In genomic region chr13:80928241-80928640, GRCh38 we compare ENCODE assay signal across 37 cellular contexts.
"Had no signal": no experiment of that assay in that cellular context is flagged by ENCODE, and none has a peak within 500 bp of the region (broad histone marks: within the 10 kb centered on the region; RNA-seq: fewer than 3 reads in every experiment).

No MANE protein-coding gene starts in this region.

- H3K27me3 Mint-ChIP-seq: activated B cell treated with CpG ODN at 0.5 μM for 24 hours; activated CD4-positive, alpha-beta memory T cell treated with anti-CD3 and anti-CD28 coated beads, Interleukin-2, amount 10 ng/mL, durations not matched to agents 7 days and 5 days; activated CD4-positive, alpha-beta T cell treated with anti-CD3 and anti-CD28 coated beads, Interleukin-2, amount 10 ng/mL, durations not matched to agents 7 days and 5 days; activated CD8-positive, alpha-beta memory T cell treated with anti-CD3 and anti-CD28 coated beads, Interleukin-2, amount 10 ng/mL, durations not matched to agents 7 days and 5 days; activated naive CD4-positive, alpha-beta T cell treated with anti-CD3 and anti-CD28 coated beads, Interleukin-2, amount 10 ng/mL, durations not matched to agents 7 days and 5 days; activated naive CD4-positive, alpha-beta T cell treated with anti-CD3 and anti-CD28 coated beads, Interleukin-2, amount 50 U/mL, for 24 hours; activated naive CD8-positive, alpha-beta T cell; activated naive CD8-positive, alpha-beta T cell treated with anti-CD3 and anti-CD28 coated beads, Interleukin-2, amount 10 ng/mL, durations not matched to agents 7 days and 5 days; activated naive CD8-positive, alpha-beta T cell treated with anti-CD3 and anti-CD28 coated beads, Interleukin-2, amount 50 U/mL, for 24 hours; activated T-helper 17 cell treated with anti-CD3 and anti-CD28 coated beads, Interleukin-2, amount 50 U/mL, for 72 hours; brain; central memory CD8-positive, alpha-beta T cell had no signal

- H3K27ac ChIP-seq: ascending aorta, cardiac muscle cell, VCaP had no signal

- DNase-seq: activated B cell treated with CpG ODN at 0.5 μM for 24 hours; activated CD4-positive, alpha-beta memory T cell treated with anti-CD3 and anti-CD28 coated beads, Interleukin-2, amount 10 ng/mL, durations not matched to agents 7 days and 5 days; activated CD4-positive, alpha-beta T cell treated with anti-CD3 and anti-CD28 coated beads for 48 hours; activated CD4-positive, alpha-beta T cell treated with anti-CD3 and anti-CD28 coated beads, Interleukin-2, amount 10 ng/mL, durations not matched to agents 7 days and 5 days; activated CD4-positive, alpha-beta T cell treated with anti-CD3 and anti-CD28 coated beads, Interleukin-2, amount 50 U/mL, for 48 hours; activated CD4-positive, CD25-positive, alpha-beta regulatory T cell treated with anti-CD3 and anti-CD28 coated beads, Interleukin-2, amount 50 U/mL, for 72 hours; activated CD8-positive, alpha-beta memory T cell treated with anti-CD3 and anti-CD28 coated beads for 24 hours; activated CD8-positive, alpha-beta memory T cell treated with anti-CD3 and anti-CD28 coated beads, Interleukin-2, amount 10 ng/mL, durations not matched to agents 7 days and 5 days; activated CD8-positive, alpha-beta memory T cell treated with anti-CD3 and anti-CD28 coated beads, Interleukin-2, amount 50 U/mL, for 48 hours; activated CD8-positive, alpha-beta T cell treated with anti-CD3 and anti-CD28 coated beads, Interleukin-2, amount 10 ng/mL, durations not matched to agents 7 days and 5 days; activated effector memory CD4-positive, alpha-beta T cell treated with anti-CD3 and anti-CD28 coated beads, Interleukin-2, amount 50 U/mL, for 16 hours; activated naive CD4-positive, alpha-beta T cell treated with anti-CD3 and anti-CD28 coated beads, Interleukin-2, amount 10 ng/mL, durations not matched to agents 7 days and 5 days; activated naive CD4-positive, alpha-beta T cell treated with Interleukin-2 at 50 U/mL for 16 hours; activated naive CD8-positive, alpha-beta T cell treated with anti-CD3 and anti-CD28 coated beads, Interleukin-2, amount 10 ng/mL, durations not matched to agents 7 days and 5 days; activated naive CD8-positive, alpha-beta T cell treated with anti-CD3 and anti-CD28 coated beads, Interleukin-2, amount 50 U/mL, for 24 hours; activated T-cell treated with anti-CD3 and anti-CD28 coated beads, Interleukin-2, amount 50 U/mL, for 4 hours; activated T-cell treated with anti-CD3 and anti-CD28 coated beads, Interleukin-2, amount 50 U/mL, for 72 hours; amygdala; anterior cingulate cortex; caudate nucleus; cerebellar nuclear complex; T-helper 1 cell; T-helper 2 cell; T-helper 9 cell had no signal

- H3K4me3 Mint-ChIP-seq: activated B cell treated with CpG ODN at 0.5 μM for 24 hours; activated CD4-positive, alpha-beta memory T cell treated with anti-CD3 and anti-CD28 coated beads, Interleukin-2, amount 10 ng/mL, durations not matched to agents 7 days and 5 days; activated CD4-positive, alpha-beta T cell treated with anti-CD3 and anti-CD28 coated beads, Interleukin-2, amount 10 ng/mL, durations not matched to agents 7 days and 5 days; activated CD8-positive, alpha-beta memory T cell treated with anti-CD3 and anti-CD28 coated beads, Interleukin-2, amount 10 ng/mL, durations not matched to agents 7 days and 5 days; activated CD8-positive, alpha-beta T cell treated with anti-CD3 and anti-CD28 coated beads, Interleukin-2, amount 10 ng/mL, durations not matched to agents 7 days and 5 days; activated naive CD4-positive, alpha-beta T cell treated with anti-CD3 and anti-CD28 coated beads, Interleukin-2, amount 10 ng/mL, durations not matched to agents 7 days and 5 days; activated naive CD4-positive, alpha-beta T cell treated with anti-CD3 and anti-CD28 coated beads, Interleukin-2, amount 50 U/mL, for 24 hours; activated naive CD8-positive, alpha-beta T cell; activated naive CD8-positive, alpha-beta T cell treated with anti-CD3 and anti-CD28 coated beads, Interleukin-2, amount 10 ng/mL, durations not matched to agents 7 days and 5 days; activated naive CD8-positive, alpha-beta T cell treated with anti-CD3 and anti-CD28 coated beads, Interleukin-2, amount 50 U/mL, for 24 hours; activated T-cell treated with anti-CD3 and anti-CD28 coated beads, Interleukin-2, amount 50 U/mL, for 4 hours; activated T-cell treated with anti-CD3 and anti-CD28 coated beads, Interleukin-2, amount 50 U/mL, for 72 hours; activated T-helper 1 cell treated with anti-CD3 and anti-CD28 coated beads, Interleukin-12 subunit alpha, Interleukin-12 subunit beta, Interleukin-2, Interleukin-4 antibody, amounts not matched to agents 30 ng/mL and 10 ng/mL and 1 ng/mL, durations not matched to agents 14 hours and 24 hours and 36 hours; activated T-helper 17 cell treated with anti-CD3 and anti-CD28 coated beads, Interleukin-2, amount 50 U/mL, for 72 hours; brain; central memory CD8-positive, alpha-beta T cell; T-helper 1 cell treated with Interleukin-12 subunit alpha and Interleukin-12 subunit beta and Interleukin-4 antibody, amounts not matched to agents 30 μg/mL and 1 μg/mL, for 36 hours; T-helper 2 cell treated with Interferon-gamma antibody and Interleukin-4, amounts not matched to agents 5 μg/mL and 100 μg/mL, for 36 hours had no signal

- ATAC-seq: activated CD8-positive, alpha-beta memory T cell treated with anti-CD3 and anti-CD28 coated beads, Interleukin-2, amount 10 ng/mL, durations not matched to agents 7 days and 5 days; activated CD8-positive, alpha-beta T cell treated with anti-CD3 and anti-CD28 coated beads, Interleukin-2, amount 10 ng/mL, durations not matched to agents 7 days and 5 days; activated naive CD8-positive, alpha-beta T cell treated with anti-CD3 and anti-CD28 coated beads, Interleukin-2, amount 50 U/mL, for 24 hours; activated T-cell treated with anti-CD3 and anti-CD28 coated beads, Interleukin-2, amount 50 U/mL, for 4 hours; activated T-cell treated with anti-CD3 and anti-CD28 coated beads, Interleukin-2, amount 50 U/mL, for 72 hours; activated T-helper 17 cell treated with anti-CD3 and anti-CD28 coated beads, Interleukin-2, amount 50 U/mL, for 72 hours had no signal

- H3K4me1 ChIP-seq: ascending aorta had no signal

- H3K27ac Mint-ChIP-seq: activated B cell treated with CpG ODN at 0.5 μM for 24 hours; activated CD4-positive, alpha-beta memory T cell treated with anti-CD3 and anti-CD28 coated beads, Interleukin-2, amount 10 ng/mL, durations not matched to agents 7 days and 5 days; activated CD4-positive, alpha-beta T cell treated with anti-CD3 and anti-CD28 coated beads, Interleukin-2, amount 10 ng/mL, durations not matched to agents 7 days and 5 days; activated CD8-positive, alpha-beta memory T cell treated with anti-CD3 and anti-CD28 coated beads, Interleukin-2, amount 10 ng/mL, durations not matched to agents 7 days and 5 days; activated CD8-positive, alpha-beta T cell treated with anti-CD3 and anti-CD28 coated beads, Interleukin-2, amount 10 ng/mL, durations not matched to agents 7 days and 5 days; activated naive CD4-positive, alpha-beta T cell treated with anti-CD3 and anti-CD28 coated beads, Interleukin-2, amount 10 ng/mL, durations not matched to agents 7 days and 5 days; activated naive CD4-positive, alpha-beta T cell treated with anti-CD3 and anti-CD28 coated beads, Interleukin-2, amount 50 U/mL, for 24 hours; activated naive CD8-positive, alpha-beta T cell; activated naive CD8-positive, alpha-beta T cell treated with anti-CD3 and anti-CD28 coated beads, Interleukin-2, amount 10 ng/mL, durations not matched to agents 7 days and 5 days; activated naive CD8-positive, alpha-beta T cell treated with anti-CD3 and anti-CD28 coated beads, Interleukin-2, amount 50 U/mL, for 24 hours; activated T-cell treated with anti-CD3 and anti-CD28 coated beads, Interleukin-2, amount 50 U/mL, for 72 hours; activated T-helper 1 cell treated with anti-CD3 and anti-CD28 coated beads, Interleukin-12 subunit alpha, Interleukin-12 subunit beta, Interleukin-2, Interleukin-4 antibody, amounts not matched to agents 30 ng/mL and 10 ng/mL and 1 ng/mL, durations not matched to agents 14 hours and 24 hours and 36 hours; activated T-helper 17 cell treated with anti-CD3 and anti-CD28 coated beads, Interleukin-2, amount 50 U/mL, for 72 hours; brain; T-helper 1 cell treated with Interleukin-12 subunit alpha and Interleukin-12 subunit beta and Interleukin-4 antibody, amounts not matched to agents 30 μg/mL and 1 μg/mL, for 36 hours; T-helper 2 cell treated with Interferon-gamma antibody and Interleukin-4, amounts not matched to agents 5 μg/mL and 100 μg/mL, for 36 hours had no signal

- FAIRE-seq: bronchial epithelial cell, TTC549 had no signal

- H3K9me3 Mint-ChIP-seq: activated CD4-positive, alpha-beta memory T cell treated with anti-CD3 and anti-CD28 coated beads, Interleukin-2, amount 10 ng/mL, durations not matched to agents 7 days and 5 days; activated CD4-positive, alpha-beta T cell treated with anti-CD3 and anti-CD28 coated beads, Interleukin-2, amount 10 ng/mL, durations not matched to agents 7 days and 5 days; activated naive CD4-positive, alpha-beta T cell treated with anti-CD3 and anti-CD28 coated beads, Interleukin-2, amount 10 ng/mL, durations not matched to agents 7 days and 5 days; activated naive CD4-positive, alpha-beta T cell treated with anti-CD3 and anti-CD28 coated beads, Interleukin-2, amount 50 U/mL, for 24 hours; activated naive CD8-positive, alpha-beta T cell treated with anti-CD3 and anti-CD28 coated beads, Interleukin-2, amount 10 ng/mL, durations not matched to agents 7 days and 5 days; activated T-helper 1 cell treated with anti-CD3 and anti-CD28 coated beads, Interleukin-12 subunit alpha, Interleukin-12 subunit beta, Interleukin-2, Interleukin-4 antibody, amounts not matched to agents 30 ng/mL and 10 ng/mL and 1 ng/mL, durations not matched to agents 14 hours and 24 hours and 36 hours; activated T-helper 17 cell treated with anti-CD3 and anti-CD28 coated beads, Interleukin-2, amount 50 U/mL, for 72 hours; central memory CD8-positive, alpha-beta T cell; T-helper 1 cell treated with Interleukin-12 subunit alpha and Interleukin-12 subunit beta and Interleukin-4 antibody, amounts not matched to agents 30 μg/mL and 1 μg/mL, for 36 hours had no signal

- H3K4me1 Mint-ChIP-seq: activated B cell treated with CpG ODN at 0.5 μM for 24 hours; activated CD4-positive, alpha-beta memory T cell treated with anti-CD3 and anti-CD28 coated beads, Interleukin-2, amount 10 ng/mL, durations not matched to agents 7 days and 5 days; activated CD4-positive, alpha-beta T cell treated with anti-CD3 and anti-CD28 coated beads, Interleukin-2, amount 10 ng/mL, durations not matched to agents 7 days and 5 days; activated CD8-positive, alpha-beta memory T cell treated with anti-CD3 and anti-CD28 coated beads, Interleukin-2, amount 10 ng/mL, durations not matched to agents 7 days and 5 days; activated naive CD4-positive, alpha-beta T cell treated with anti-CD3 and anti-CD28 coated beads, Interleukin-2, amount 10 ng/mL, durations not matched to agents 7 days and 5 days; activated naive CD4-positive, alpha-beta T cell treated with anti-CD3 and anti-CD28 coated beads, Interleukin-2, amount 50 U/mL, for 24 hours; activated naive CD8-positive, alpha-beta T cell treated with anti-CD3 and anti-CD28 coated beads, Interleukin-2, amount 10 ng/mL, durations not matched to agents 7 days and 5 days; activated naive CD8-positive, alpha-beta T cell treated with anti-CD3 and anti-CD28 coated beads, Interleukin-2, amount 50 U/mL, for 24 hours; activated T-helper 17 cell treated with anti-CD3 and anti-CD28 coated beads, Interleukin-2, amount 50 U/mL, for 72 hours; brain; central memory CD8-positive, alpha-beta T cell had no signal

- H3K36me3 Mint-ChIP-seq: activated CD8-positive, alpha-beta memory T cell treated with anti-CD3 and anti-CD28 coated beads, Interleukin-2, amount 10 ng/mL, durations not matched to agents 7 days and 5 days; activated naive CD4-positive, alpha-beta T cell treated with anti-CD3 and anti-CD28 coated beads, Interleukin-2, amount 10 ng/mL, durations not matched to agents 7 days and 5 days; activated naive CD4-positive, alpha-beta T cell treated with anti-CD3 and anti-CD28 coated beads, Interleukin-2, amount 50 U/mL, for 24 hours; activated naive CD8-positive, alpha-beta T cell; activated naive CD8-positive, alpha-beta T cell treated with anti-CD3 and anti-CD28 coated beads, Interleukin-2, amount 10 ng/mL, durations not matched to agents 7 days and 5 days; brain had no signal

- H3K27me3 ChIP-seq: ascending aorta, cardiac muscle cell had no signal

- H3K36me3 ChIP-seq: ascending aorta, cardiac muscle cell had no signal

- H3K9me3 ChIP-seq: ascending aorta had no signal

- H3K4me3 ChIP-seq: ascending aorta, cardiac muscle cell had no signal
